ENCODE assay signal across 1 cellular context in genomic region chr22:38272373-38273134, GRCh38.
TF ChIP-seq lines count a peak whose summit lies in the region.

TSS of gene TMEM184B (minus strand) at chr22:38273010. CDS start at chr22:38247961, 25,049 bp downstream.

TF ChIP-seq in HEK293, 187 proteins besides CTCF, POLR2A, EP300 and RAD21 (continued from another document):
- TF ChIP-seq ZNF645 (tag by site-specific recombination; IDR thresholded peaks at IDR 0.05): no peak
- TF ChIP-seq KLF17 (tag by site-specific recombination; IDR thresholded peaks at IDR 0.05): no peak
TF ChIP-seq in HEK293: peak in this region for 26.
